In the genomic region with DNA sequence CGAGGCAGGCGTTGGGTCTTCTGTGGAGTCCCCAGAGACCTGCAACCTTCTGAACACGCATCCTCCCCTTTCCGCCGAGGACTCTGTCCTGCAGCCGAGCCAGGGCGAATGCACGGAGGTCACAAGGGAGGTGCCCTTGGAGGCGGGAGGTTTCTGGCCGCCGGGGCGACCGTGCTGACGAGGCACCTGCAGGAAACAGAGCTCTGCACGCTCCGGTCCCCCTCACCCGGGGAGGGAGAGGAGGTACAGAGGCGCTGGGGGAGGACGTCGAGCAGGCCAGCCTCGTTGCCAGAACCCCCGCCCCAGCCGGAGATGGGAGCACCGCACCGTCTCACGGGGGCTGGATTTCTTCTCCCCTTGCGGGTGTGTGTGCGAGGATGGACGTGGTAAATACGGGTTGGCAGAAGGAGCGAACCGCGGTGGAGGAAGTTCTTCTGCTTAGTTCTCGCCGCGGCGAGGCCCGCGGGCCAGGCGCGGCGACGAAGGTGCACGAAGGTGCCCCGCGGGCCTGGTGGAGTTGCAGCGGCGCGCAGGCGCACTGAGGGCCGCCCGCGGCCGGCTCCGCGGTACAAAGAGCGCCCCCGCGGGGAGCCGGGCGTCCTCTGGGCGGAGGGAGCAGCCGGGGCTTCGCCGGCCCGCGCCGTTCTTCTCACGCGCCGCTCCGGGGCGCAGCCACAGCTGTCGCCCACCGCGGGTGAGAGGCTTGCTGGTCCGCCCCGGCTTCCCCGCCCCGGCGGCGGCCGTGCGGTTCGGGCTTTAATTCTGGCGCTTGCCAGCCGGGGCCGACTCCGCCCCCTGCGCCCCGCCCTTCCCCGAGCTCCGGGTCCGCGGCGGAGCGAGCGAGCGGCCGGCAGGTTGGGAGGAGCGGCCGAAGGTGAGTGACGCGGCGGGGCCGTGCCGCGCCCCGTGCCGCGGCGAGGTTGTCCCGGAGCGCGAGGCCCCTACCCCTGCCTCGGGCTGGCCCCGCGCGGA, we compare ENCODE assay signal across 8 cellular contexts. TPM values are rescaled to one million over a fixed set of nuclear protein-coding genes. Genes with fewer than 3 reads are reported as not detected.
DNase-seq lines count a peak whose midpoint lies in the region; ATAC-seq and TF ChIP-seq lines count a peak whose summit lies in the region.

A gene (plus strand): TSS at position 815 of the 972 bp plus-strand sequence.

- H4K20me1 ChIP-seq in PC-9 (ENCODE audit: insufficient read depth) (no peaks in the 10 kb centered on the region), fibroblast of lung (ENCODE audit: control insufficient read depth, extremely low read depth, insufficient read depth, low read length) (no peaks in the 10 kb centered on the region)

- H2AFZ ChIP-seq in PC-9: peak within 1 kb of the TSS; percentile 92
- H2AFZ ChIP-seq in fibroblast of lung (ENCODE audit: low read length): peak within 1 kb of the TSS; percentile 45

- TF ChIP-seq CTCF in PC-9 (conservative IDR thresholded peaks at IDR 0.05) (no peak; the same call in 1 of the 2 replicates), fibroblast of lung (conservative IDR thresholded peaks at IDR 0.05 in 1 of 2, IDR thresholded peaks at IDR 0.05 in 1 of 2; ENCODE audit: low read depth in 1 of 2, low read length in 2 of 2) (peak in 1 of 2 donors; percentile 15)

- H3K9me3 ChIP-seq in PC-9 (ENCODE audit: insufficient read depth, low read depth) (no peaks in the 10 kb centered on the region), fibroblast of lung (ENCODE audit: control insufficient read depth, insufficient read depth, low read depth, low read length) (no peaks in the 10 kb centered on the region)
- H3K9me3 ChIP-seq in naive thymus-derived CD4-positive, alpha-beta T cell (ENCODE audit: control insufficient read depth in 2 of 3, low read length in 3 of 3): no peaks in the 10 kb centered on the region

- no peaks in the 10 kb centered on the region for H3K27me3 ChIP-seq in PC-9 (ENCODE audit: insufficient read depth, low read depth)
- peaks cover 11% of the 10 kb centered on the region for H3K27me3 ChIP-seq in fibroblast of lung (ENCODE audit: control insufficient read depth, insufficient read depth, low read length)
- peaks cover 0 to 4% of the 10 kb centered on the region in 2 donors for H3K27me3 ChIP-seq in naive thymus-derived CD4-positive, alpha-beta T cell (ENCODE audit: control insufficient read depth in 2 of 2, insufficient read depth in 2 of 2, low read length in 2 of 2)

- H3K79me2 ChIP-seq in PC-9 (ENCODE audit: low read depth) (no peaks in the 10 kb centered on the region), fibroblast of lung (ENCODE audit: control insufficient read depth, insufficient read depth, low read length) (no peaks in the 10 kb centered on the region)

- no peaks in the 10 kb centered on the region for H3F3A ChIP-seq in PC-9 (ENCODE audit: insufficient read depth, low read depth)

- CTCF ChIA-PET in PC-9 (lab: Charles Lee): interaction anchor here (0.6 kb wide), 3 partner anchors 27 to 300 kb away, joined by 4 read pairs; no protein-coding TSS in a partner anchor
- CTCF ChIA-PET in naive thymus-derived CD4-positive, alpha-beta T cell (lab: Charles Lee): interaction anchor here (0.6 to 2.2 kb wide), 10 partner anchors 11 to 116 kb away, joined by 3 to 8 read pairs (median 4); no protein-coding TSS in a partner anchor

- peak; percentile 81 for ATAC-seq in GM19438 (IDR thresholded peaks at IDR 0.05; ENCODE audit: low read depth, unreplicated experiment)
- peak; percentile 64 for ATAC-seq in HG03558 (IDR thresholded peaks at IDR 0.05; ENCODE audit: extremely low read depth, unreplicated experiment)
- peak; percentile 90 for ATAC-seq in naive thymus-derived CD4-positive, alpha-beta T cell
- ATAC-seq in stimulated activated memory B cell treated with anti-CD40 and anti-IgM and Interleukin-4, amounts not matched to agents 10 μg/mL and 1 μg/mL and 100 μg/mL, for 72 hours: peak; percentile 90

- BruUV-seq in PC-9 (replicated peaks; lab: Mats Ljungman, UMichigan): TSS peak; percentile 68

- H3K9me3 Mint-ChIP-seq in naive thymus-derived CD4-positive, alpha-beta T cell: peaks cover 0 to 2% (median 0%) of the 10 kb centered on the region in 11 donors
- H3K9me3 Mint-ChIP-seq in stimulated activated memory B cell treated with anti-CD40 and anti-IgM and Interleukin-4, amounts not matched to agents 10 μg/mL and 1 μg/mL and 100 μg/mL, for 72 hours: no peaks in the 10 kb centered on the region

- H3K27ac ChIP-seq in PC-9 (no peak within 1 kb of the TSS), fibroblast of lung (ENCODE audit: insufficient read depth, low read length) (no peak within 1 kb of the TSS)
- H3K27ac ChIP-seq in naive thymus-derived CD4-positive, alpha-beta T cell (ENCODE audit: low read depth, low read length): peak within 1 kb of the TSS; percentile 56

- peak within 1 kb of the TSS; percentile 59 to 95 (median 88) for H3K27ac Mint-ChIP-seq in naive thymus-derived CD4-positive, alpha-beta T cell
- peak within 1 kb of the TSS; percentile 83 for H3K27ac Mint-ChIP-seq in stimulated activated memory B cell treated with anti-CD40 and anti-IgM and Interleukin-4, amounts not matched to agents 10 μg/mL and 1 μg/mL and 100 μg/mL, for 72 hours

- H3K9me2 ChIP-seq in PC-9 (ENCODE audit: insufficient read depth): no peaks in the 10 kb centered on the region

- H3K4me3 ChIP-seq in PC-9 (peak within 1 kb of the TSS; percentile 58; the same call in 1 of the 2 replicates), fibroblast of lung (replicated peaks in 1 of 4; ENCODE audit: control extremely low read depth in 1 of 4, insufficient read depth in 1 of 4, low read depth in 3 of 4, low read length in 4 of 4) (peak within 1 kb of the TSS in 3 of 4 experiments; percentile 37 to 55 (median 42))
- peak within 1 kb of the TSS; percentile 74 for H3K4me3 ChIP-seq in naive thymus-derived CD4-positive, alpha-beta T cell (ENCODE audit: low read length)

- DNase-seq in CMK (ENCODE audit: low read depth) (peak; percentile 31), PC-9 (peak; percentile 46 to 81), fibroblast of lung (ENCODE audit: low read depth in 2 of 2) (peak; percentile 40 to 55)
- DNase-seq in activated T-helper 1 cell treated with anti-CD3 and anti-CD28 coated beads, Interleukin-2, amount 50 U/mL, for 16 hours (ENCODE audit: low read depth in 1 of 2, low spot score in 1 of 2): peak; percentile 36 to 58
- peak; percentile 66 to 86 (median 82) for DNase-seq in naive thymus-derived CD4-positive, alpha-beta T cell

- peaks cover 0 to 4% (median 0%) of the 10 kb centered on the region in 5 donors for H3K36me3 Mint-ChIP-seq in naive thymus-derived CD4-positive, alpha-beta T cell
- no peaks in the 10 kb centered on the region for H3K36me3 Mint-ChIP-seq in stimulated activated memory B cell treated with anti-CD40 and anti-IgM and Interleukin-4, amounts not matched to agents 10 μg/mL and 1 μg/mL and 100 μg/mL, for 72 hours

- intact Hi-C loops in PC-9 (cut with micrococcal nuclease; ENCODE audit: unreplicated experiment): loop anchor here (2.0 to 10.0 kb wide), 2 partner anchors 111 to 117 kb away; no protein-coding TSS in a partner anchor
- intact Hi-C loops in naive thymus-derived CD4-positive, alpha-beta T cell (cut with micrococcal nuclease): loop anchor here (1.0 to 10.0 kb wide), 5 partner anchors 12 to 229 kb away; no protein-coding TSS in a partner anchor

- H3K9ac ChIP-seq in fibroblast of lung (ENCODE audit: insufficient read depth, low read length): no peak within 1 kb of the TSS

- H3K36me3 ChIP-seq in PC-9 (ENCODE audit: low read depth): no peaks in the 10 kb centered on the region
- no peaks in the 10 kb centered on the region for H3K36me3 ChIP-seq in fibroblast of lung (ENCODE audit: control insufficient read depth, insufficient read depth, low read length)
- H3K36me3 ChIP-seq in naive thymus-derived CD4-positive, alpha-beta T cell (ENCODE audit: control insufficient read depth in 2 of 3, insufficient read depth in 3 of 3, low read length in 3 of 3): no peaks in the 10 kb centered on the region

- POLR2A ChIA-PET in PC-9 (lab: Charles Lee; ENCODE audit: unreplicated experiment): interaction anchor here (0.6 kb wide), 1 partner anchor 12 kb away, joined by 11 read pairs; no protein-coding TSS in a partner anchor
- POLR2A ChIA-PET in naive thymus-derived CD4-positive, alpha-beta T cell (lab: Charles Lee): interaction anchor here (0.6 to 2.9 kb wide), 16 partner anchors 8 to 50 kb away, joined by 3 to 18 read pairs (median 4); no protein-coding TSS in a partner anchor

- peaks cover 7 to 32% (median 24%) of the 10 kb centered on the region in 7 donors for H3K4me1 Mint-ChIP-seq in naive thymus-derived CD4-positive, alpha-beta T cell
- H3K4me1 Mint-ChIP-seq in stimulated activated memory B cell treated with anti-CD40 and anti-IgM and Interleukin-4, amounts not matched to agents 10 μg/mL and 1 μg/mL and 100 μg/mL, for 72 hours: peaks cover 14% of the 10 kb centered on the region

- H3K4me1 ChIP-seq in PC-9 (replicated peaks; ENCODE audit: insufficient read depth): 0 out of 2 replicates have a peak, but pooled peaks cover 7% of the 10 kb centered on the region
- no peaks in the 10 kb centered on the region for H3K4me1 ChIP-seq in fibroblast of lung (ENCODE audit: control insufficient read depth, extremely low read depth, insufficient read depth, low read length)
- peaks cover 0 to 9% of the 10 kb centered on the region in 2 donors for H3K4me1 ChIP-seq in naive thymus-derived CD4-positive, alpha-beta T cell (ENCODE audit: control insufficient read depth in 2 of 2, insufficient read depth in 2 of 2, low read length in 2 of 2)

- H3K27me3 Mint-ChIP-seq in naive thymus-derived CD4-positive, alpha-beta T cell: peaks cover 0 to 54% (median 13%) of the 10 kb centered on the region in 5 donors
- H3K27me3 Mint-ChIP-seq in stimulated activated memory B cell treated with anti-CD40 and anti-IgM and Interleukin-4, amounts not matched to agents 10 μg/mL and 1 μg/mL and 100 μg/mL, for 72 hours: no peaks in the 10 kb centered on the region

- H3K4me2 ChIP-seq in PC-9 (peak within 1 kb of the TSS; percentile 82), fibroblast of lung (ENCODE audit: extremely low read depth, insufficient read depth, low read length) (peak within 1 kb of the TSS; percentile 88)

- peak within 1 kb of the TSS; percentile 81 to 96 (median 90) for H3K4me3 Mint-ChIP-seq in naive thymus-derived CD4-positive, alpha-beta T cell
- peak within 1 kb of the TSS; percentile 87 for H3K4me3 Mint-ChIP-seq in stimulated activated memory B cell treated with anti-CD40 and anti-IgM and Interleukin-4, amounts not matched to agents 10 μg/mL and 1 μg/mL and 100 μg/mL, for 72 hours

RNA-seq across cellular contexts. Expression of the gene that starts here (rescaled TPM):
- total RNA-seq in PC-9 (2021): 13.6 and 16.3 TPM in 2 replicates
- 12.6 and 37.8 TPM in 2 replicates for total RNA-seq in fibroblast of lung
- polyA plus RNA-seq in fibroblast of lung: 16.3 and 17.5 TPM in 2 replicates
- polyA plus RNA-seq in fibroblast of lung (2012): 11.5 and 12.3 TPM in 2 replicates
- polyA minus RNA-seq in fibroblast of lung (ENCODE audit: low replicate concordance): 22.0 and 22.1 TPM in 2 replicates
- total RNA-seq in naive thymus-derived CD4-positive, alpha-beta T cell: 10 to 100 TPM in 3 of 5 experiments, 1 to 10 TPM in 2; 2.4 to 47.2 (median 21.5) TPM
- 10 to 100 TPM in 1 of 2 donors, 1 to 10 TPM in 1; 9.3 to 29.8 TPM for polyA plus RNA-seq in naive thymus-derived CD4-positive, alpha-beta T cell

Comparison
In these comparisons a context has a peak if more than half of its experiments do, and no peak if none do; other contexts are left out.
1. DNase-seq: peak in every context shown above with its lines; median percentile 82 in naive thymus-derived CD4-positive, alpha-beta T cell; 64 in PC-9; 48 in fibroblast of lung; 47 in activated T-helper 1 cell treated with anti-CD3 and anti-CD28 coated beads, Interleukin-2, amount 50 U/mL, for 16 hours; 31 in CMK.